1 cellular context compared by ENCODE assay signal in the genomic region with DNA sequence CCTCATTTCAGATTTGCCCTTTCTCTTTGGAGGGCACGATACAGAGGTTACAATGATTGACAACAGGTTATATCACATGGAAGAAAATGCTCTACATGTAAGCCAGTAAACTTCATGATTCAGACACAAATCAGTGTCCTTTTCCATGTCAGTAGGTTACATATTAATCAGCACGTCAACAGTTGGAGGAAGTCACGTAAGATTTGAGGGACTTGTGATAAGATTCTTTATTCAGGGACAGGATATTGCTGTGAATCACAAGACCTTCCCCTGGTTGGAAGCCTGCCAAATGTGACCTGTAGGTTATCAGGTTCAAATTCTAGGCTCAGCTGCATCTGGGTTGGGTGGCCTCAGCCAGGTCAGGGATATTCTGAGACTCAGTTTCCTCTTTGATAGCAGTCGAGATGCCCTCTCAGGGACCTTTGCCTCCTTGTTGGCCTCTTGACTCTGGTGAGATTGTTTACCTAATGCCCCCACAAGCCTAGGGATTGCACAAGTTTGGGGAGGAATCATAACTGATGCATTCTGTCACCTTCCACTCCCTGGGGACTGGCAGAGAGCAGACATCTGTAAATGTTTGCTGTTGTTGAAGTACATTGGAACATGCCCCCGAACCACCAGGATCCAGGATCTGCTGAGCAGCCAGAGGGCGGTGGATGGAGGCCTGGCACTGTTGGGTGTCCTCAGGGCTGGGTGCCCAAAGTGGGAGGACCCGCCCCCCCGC.
TF ChIP-seq lines count a peak whose summit lies in the region.

No MANE protein-coding gene starts in this region.

TF ChIP-seq in HepG2, 621 proteins besides CTCF, POLR2A, EP300 and RAD21 (continued from another document and continues in another):
- TF ChIP-seq, protein P1, sequence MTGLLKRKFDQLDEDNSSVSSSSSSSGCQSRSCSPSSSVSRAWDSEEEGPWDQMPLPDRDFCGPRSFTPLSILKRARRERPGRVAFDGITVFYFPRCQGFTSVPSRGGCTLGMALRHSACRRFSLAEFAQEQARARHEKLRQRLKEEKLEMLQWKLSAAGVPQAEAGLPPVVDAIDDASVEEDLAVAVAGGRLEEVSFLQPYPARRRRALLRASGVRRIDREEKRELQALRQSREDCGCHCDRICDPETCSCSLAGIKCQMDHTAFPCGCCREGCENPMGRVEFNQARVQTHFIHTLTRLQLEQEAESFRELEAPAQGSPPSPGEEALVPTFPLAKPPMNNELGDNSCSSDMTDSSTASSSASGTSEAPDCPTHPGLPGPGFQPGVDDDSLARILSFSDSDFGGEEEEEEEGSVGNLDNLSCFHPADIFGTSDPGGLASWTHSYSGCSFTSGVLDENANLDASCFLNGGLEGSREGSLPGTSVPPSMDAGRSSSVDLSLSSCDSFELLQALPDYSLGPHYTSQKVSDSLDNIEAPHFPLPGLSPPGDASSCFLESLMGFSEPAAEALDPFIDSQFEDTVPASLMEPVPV (CRISPR knock-in tag; IDR thresholded peaks at IDR 0.05), result peak; percentile 38; the same call in 1 of the 2 replicates
- peak; percentile 84 for TF ChIP-seq CREM (IDR thresholded peaks at IDR 0.05)
- TF ChIP-seq CREM (CRISPR knock-in tag; IDR thresholded peaks at IDR 0.05), result no peak
- TF ChIP-seq CREB1 (IDR thresholded peaks at IDR 0.05), result peak; percentile 77
- peak; percentile 91 for TF ChIP-seq CREB1 (CRISPR knock-in tag; IDR thresholded peaks at IDR 0.05)
- TF ChIP-seq, protein P2, sequence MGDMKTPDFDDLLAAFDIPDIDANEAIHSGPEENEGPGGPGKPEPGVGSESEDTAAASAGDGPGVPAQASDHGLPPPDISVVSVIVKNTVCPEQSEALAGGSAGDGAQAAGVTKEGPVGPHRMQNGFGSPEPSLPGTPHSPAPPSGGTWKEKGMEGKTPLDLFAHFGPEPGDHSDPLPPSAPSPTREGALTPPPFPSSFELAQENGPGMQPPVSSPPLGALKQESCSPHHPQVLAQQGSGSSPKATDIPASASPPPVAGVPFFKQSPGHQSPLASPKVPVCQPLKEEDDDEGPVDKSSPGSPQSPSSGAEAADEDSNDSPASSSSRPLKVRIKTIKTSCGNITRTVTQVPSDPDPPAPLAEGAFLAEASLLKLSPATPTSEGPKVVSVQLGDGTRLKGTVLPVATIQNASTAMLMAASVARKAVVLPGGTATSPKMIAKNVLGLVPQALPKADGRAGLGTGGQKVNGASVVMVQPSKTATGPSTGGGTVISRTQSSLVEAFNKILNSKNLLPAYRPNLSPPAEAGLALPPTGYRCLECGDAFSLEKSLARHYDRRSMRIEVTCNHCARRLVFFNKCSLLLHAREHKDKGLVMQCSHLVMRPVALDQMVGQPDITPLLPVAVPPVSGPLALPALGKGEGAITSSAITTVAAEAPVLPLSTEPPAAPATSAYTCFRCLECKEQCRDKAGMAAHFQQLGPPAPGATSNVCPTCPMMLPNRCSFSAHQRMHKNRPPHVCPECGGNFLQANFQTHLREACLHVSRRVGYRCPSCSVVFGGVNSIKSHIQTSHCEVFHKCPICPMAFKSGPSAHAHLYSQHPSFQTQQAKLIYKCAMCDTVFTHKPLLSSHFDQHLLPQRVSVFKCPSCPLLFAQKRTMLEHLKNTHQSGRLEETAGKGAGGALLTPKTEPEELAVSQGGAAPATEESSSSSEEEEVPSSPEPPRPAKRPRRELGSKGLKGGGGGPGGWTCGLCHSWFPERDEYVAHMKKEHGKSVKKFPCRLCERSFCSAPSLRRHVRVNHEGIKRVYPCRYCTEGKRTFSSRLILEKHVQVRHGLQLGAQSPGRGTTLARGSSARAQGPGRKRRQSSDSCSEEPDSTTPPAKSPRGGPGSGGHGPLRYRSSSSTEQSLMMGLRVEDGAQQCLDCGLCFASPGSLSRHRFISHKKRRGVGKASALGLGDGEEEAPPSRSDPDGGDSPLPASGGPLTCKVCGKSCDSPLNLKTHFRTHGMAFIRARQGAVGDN (CRISPR knock-in tag; IDR thresholded peaks at IDR 0.05), result peak; percentile 85
- no peak for TF ChIP-seq ZBTB26 (CRISPR knock-in tag; IDR thresholded peaks at IDR 0.05; ENCODE audit: borderline replicate concordance)
- TF ChIP-seq ZNF441 (CRISPR knock-in tag; IDR thresholded peaks at IDR 0.05; ENCODE audit: borderline replicate concordance), result no peak
- no peak for TF ChIP-seq FOXJ3 (CRISPR knock-in tag; IDR thresholded peaks at IDR 0.05; ENCODE audit: borderline replicate concordance)
- TF ChIP-seq NCOA1 (CRISPR knock-in tag; IDR thresholded peaks at IDR 0.05), result peak; percentile 82; the same call in 1 of the 2 replicates
- no peak for TF ChIP-seq GZF1 (CRISPR knock-in tag; IDR thresholded peaks at IDR 0.05)
- TF ChIP-seq, protein P3, sequence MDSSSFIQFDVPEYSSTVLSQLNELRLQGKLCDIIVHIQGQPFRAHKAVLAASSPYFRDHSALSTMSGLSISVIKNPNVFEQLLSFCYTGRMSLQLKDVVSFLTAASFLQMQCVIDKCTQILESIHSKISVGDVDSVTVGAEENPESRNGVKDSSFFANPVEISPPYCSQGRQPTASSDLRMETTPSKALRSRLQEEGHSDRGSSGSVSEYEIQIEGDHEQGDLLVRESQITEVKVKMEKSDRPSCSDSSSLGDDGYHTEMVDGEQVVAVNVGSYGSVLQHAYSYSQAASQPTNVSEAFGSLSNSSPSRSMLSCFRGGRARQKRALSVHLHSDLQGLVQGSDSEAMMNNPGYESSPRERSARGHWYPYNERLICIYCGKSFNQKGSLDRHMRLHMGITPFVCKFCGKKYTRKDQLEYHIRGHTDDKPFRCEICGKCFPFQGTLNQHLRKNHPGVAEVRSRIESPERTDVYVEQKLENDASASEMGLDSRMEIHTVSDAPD (CRISPR knock-in tag; IDR thresholded peaks at IDR 0.05), result peak; percentile 66; the same call in 1 of the 2 replicates
- TF ChIP-seq, protein P4, sequence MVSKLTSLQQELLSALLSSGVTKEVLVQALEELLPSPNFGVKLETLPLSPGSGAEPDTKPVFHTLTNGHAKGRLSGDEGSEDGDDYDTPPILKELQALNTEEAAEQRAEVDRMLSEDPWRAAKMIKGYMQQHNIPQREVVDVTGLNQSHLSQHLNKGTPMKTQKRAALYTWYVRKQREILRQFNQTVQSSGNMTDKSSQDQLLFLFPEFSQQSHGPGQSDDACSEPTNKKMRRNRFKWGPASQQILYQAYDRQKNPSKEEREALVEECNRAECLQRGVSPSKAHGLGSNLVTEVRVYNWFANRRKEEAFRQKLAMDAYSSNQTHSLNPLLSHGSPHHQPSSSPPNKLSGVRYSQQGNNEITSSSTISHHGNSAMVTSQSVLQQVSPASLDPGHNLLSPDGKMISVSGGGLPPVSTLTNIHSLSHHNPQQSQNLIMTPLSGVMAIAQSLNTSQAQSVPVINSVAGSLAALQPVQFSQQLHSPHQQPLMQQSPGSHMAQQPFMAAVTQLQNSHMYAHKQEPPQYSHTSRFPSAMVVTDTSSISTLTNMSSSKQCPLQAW (CRISPR knock-in tag; IDR thresholded peaks at IDR 0.05), result peak; percentile 96
- no peak for TF ChIP-seq SNRNP70 (IDR thresholded peaks at IDR 0.05; ENCODE audit: low read depth, low read length)
- peak; percentile 91 for TF ChIP-seq JUN (CRISPR knock-in tag; IDR thresholded peaks at IDR 0.05)
- TF ChIP-seq FOXA1 (IDR thresholded peaks at IDR 0.05), result no peak
- TF ChIP-seq FOXA1 (CRISPR knock-in tag; IDR thresholded peaks at IDR 0.05), result peak; percentile 25; the same call in 1 of the 2 replicates
- TF ChIP-seq TBX2 (CRISPR knock-in tag; IDR thresholded peaks at IDR 0.05; ENCODE audit: borderline replicate concordance), result peak; percentile 91
- no peak for TF ChIP-seq HOXA5 (CRISPR knock-in tag; IDR thresholded peaks at IDR 0.05)
- TF ChIP-seq HNF4A (CRISPR knock-in tag; IDR thresholded peaks at IDR 0.05), result peak; percentile 51
- peak; percentile 77; the same call in 1 of the 2 replicates for TF ChIP-seq ESRRA (CRISPR knock-in tag; IDR thresholded peaks at IDR 0.05; ENCODE audit: low read depth)
- no peak for TF ChIP-seq ZNF891 (CRISPR knock-in tag; IDR thresholded peaks at IDR 0.05)
- TF ChIP-seq DNMT3B (CRISPR knock-in tag; conservative IDR thresholded peaks at IDR 0.05), result no peak
- TF ChIP-seq, protein P5, sequence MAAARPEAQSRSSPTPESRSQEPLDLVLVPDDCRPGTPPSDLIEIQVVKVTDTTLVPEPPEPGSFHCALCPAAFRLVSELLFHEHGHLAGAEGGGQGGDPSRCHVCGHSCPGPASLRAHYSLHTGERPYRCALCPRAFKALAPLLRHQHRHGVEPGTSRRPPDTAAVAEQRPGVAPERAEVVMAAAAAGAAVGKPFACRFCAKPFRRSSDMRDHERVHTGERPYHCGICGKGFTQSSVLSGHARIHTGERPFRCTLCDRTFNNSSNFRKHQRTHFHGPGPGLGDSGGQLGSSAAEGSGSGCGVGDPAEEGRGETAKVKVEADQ (CRISPR knock-in tag; IDR thresholded peaks at IDR 0.05; ENCODE audit: borderline replicate concordance), result 0 out of 2 replicates have a peak, but pooled peaks have one; percentile 46
- no peak for TF ChIP-seq ZBTB49 (CRISPR knock-in tag; IDR thresholded peaks at IDR 0.05; ENCODE audit: borderline replicate concordance)
- TF ChIP-seq HDAC1 (CRISPR knock-in tag; IDR thresholded peaks at IDR 0.05), result peak; percentile 87
- peak; percentile 98 for TF ChIP-seq HIC2 (CRISPR knock-in tag; IDR thresholded peaks at IDR 0.05; ENCODE audit: low read depth)
- peak; percentile 67; the same call in 1 of the 2 replicates for TF ChIP-seq ZNF292 (CRISPR knock-in tag; IDR thresholded peaks at IDR 0.05; ENCODE audit: borderline replicate concordance, low read depth)
- TF ChIP-seq ZBTB7B (CRISPR knock-in tag; IDR thresholded peaks at IDR 0.05), result peak; percentile 84
- 0 out of 2 replicates have a peak, but pooled peaks have one; percentile 51 for TF ChIP-seq SNAPC2 (CRISPR knock-in tag; IDR thresholded peaks at IDR 0.05)
- TF ChIP-seq ZMYM4 (CRISPR knock-in tag; IDR thresholded peaks at IDR 0.05), result peak; percentile 84
- 0 out of 2 replicates have a peak, but pooled peaks have one; percentile 47 for TF ChIP-seq ZNF136 (CRISPR knock-in tag; IDR thresholded peaks at IDR 0.05; ENCODE audit: low read depth)
- peak; percentile 29; the same call in 1 of the 2 replicates for TF ChIP-seq POGZ (CRISPR knock-in tag; IDR thresholded peaks at IDR 0.05)
- peak; percentile 88; the same call in 1 of the 2 replicates for TF ChIP-seq ZNF430 (CRISPR knock-in tag; IDR thresholded peaks at IDR 0.05)
- peak; percentile 95 for TF ChIP-seq GATAD2A (CRISPR knock-in tag; IDR thresholded peaks at IDR 0.05)
- peak; percentile 80; the same call in 1 of the 2 replicates for TF ChIP-seq ZNF747 (CRISPR knock-in tag; IDR thresholded peaks at IDR 0.05; ENCODE audit: borderline replicate concordance)
- TF ChIP-seq NR2F1 (CRISPR knock-in tag; IDR thresholded peaks at IDR 0.05), result peak; percentile 69 to 88; a peak in 3 of 4 replicates
- no peak for TF ChIP-seq JARID2 (CRISPR knock-in tag; IDR thresholded peaks at IDR 0.05; ENCODE audit: insufficient replicate concordance)
- peak; percentile 45; the same call in 1 of the 2 replicates for TF ChIP-seq JUND (CRISPR knock-in tag; IDR thresholded peaks at IDR 0.05)
- TF ChIP-seq ZFP41 (CRISPR knock-in tag; IDR thresholded peaks at IDR 0.05; ENCODE audit: borderline replicate concordance), result no peak
- TF ChIP-seq, protein P6, sequence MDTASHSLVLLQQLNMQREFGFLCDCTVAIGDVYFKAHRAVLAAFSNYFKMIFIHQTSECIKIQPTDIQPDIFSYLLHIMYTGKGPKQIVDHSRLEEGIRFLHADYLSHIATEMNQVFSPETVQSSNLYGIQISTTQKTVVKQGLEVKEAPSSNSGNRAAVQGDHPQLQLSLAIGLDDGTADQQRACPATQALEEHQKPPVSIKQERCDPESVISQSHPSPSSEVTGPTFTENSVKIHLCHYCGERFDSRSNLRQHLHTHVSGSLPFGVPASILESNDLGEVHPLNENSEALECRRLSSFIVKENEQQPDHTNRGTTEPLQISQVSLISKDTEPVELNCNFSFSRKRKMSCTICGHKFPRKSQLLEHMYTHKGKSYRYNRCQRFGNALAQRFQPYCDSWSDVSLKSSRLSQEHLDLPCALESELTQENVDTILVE (CRISPR knock-in tag; IDR thresholded peaks at IDR 0.05), result peak; percentile 43; the same call in 1 of the 2 replicates
- peak; percentile 47; the same call in 1 of the 2 replicates for TF ChIP-seq ZNF567 (CRISPR knock-in tag; IDR thresholded peaks at IDR 0.05; ENCODE audit: borderline replicate concordance)
- TF ChIP-seq TARDBP (CRISPR knock-in tag; IDR thresholded peaks at IDR 0.05), result peak; percentile 82
- peak; percentile 53; the same call in 1 of the 2 replicates for TF ChIP-seq ZMYM2 (CRISPR knock-in tag; IDR thresholded peaks at IDR 0.05)
- TF ChIP-seq ZNF580 (CRISPR knock-in tag; IDR thresholded peaks at IDR 0.05; ENCODE audit: borderline replicate concordance, low read depth), result peak; percentile 35; the same call in 1 of the 2 replicates
